In genomic region chr19:16441661-16442071, GRCh38 we compare ENCODE assay signal across 9 cellular contexts. TPM values are rescaled to one million over a fixed set of nuclear protein-coding genes. Genes with fewer than 3 reads are reported as not detected.
DNase-seq lines count a peak whose midpoint lies in the region; ATAC-seq and TF ChIP-seq lines count a peak whose summit lies in the region.
"Had no signal": no experiment of that assay in that cellular context is flagged by ENCODE, and none has a peak within 500 bp of the region (broad histone marks: within the 10 kb centered on the region; RNA-seq: fewer than 3 reads in every experiment).

No MANE protein-coding gene starts in this region.

- peaks cover 29% of the 10 kb centered on the region for H3K36me3 ChIP-seq in RWPE2 (ENCODE audit: low read depth)

- no peaks in the 10 kb centered on the region for H3K27me3 ChIP-seq in RWPE2 (ENCODE audit: insufficient read depth, poor library complexity, severe bottlenecking)

- ATAC-seq in RWPE2 (ENCODE audit: low read depth) (no peak), HG03354 (IDR thresholded peaks at IDR 0.05; ENCODE audit: poor library complexity, severe bottlenecking, unreplicated experiment) (no peak)
- ATAC-seq in stimulated activated naive CD8-positive, alpha-beta T cell treated with anti-CD3 and anti-CD28 coated beads, Interleukin-15, Interleukin-2, amounts not matched to agents 100 U/mL and 50 U/mL, for 24 hours = no peak

- peaks cover 9% of the 10 kb centered on the region for H3K36me3 Mint-ChIP-seq in activated naive CD4-positive, alpha-beta T cell treated with anti-CD3 and anti-CD28 coated beads for 36 hours (ENCODE audit: low read depth)

- H3K4me1 Mint-ChIP-seq in activated naive CD4-positive, alpha-beta T cell treated with anti-CD3 and anti-CD28 coated beads for 36 hours (ENCODE audit: low read depth) = peaks cover 24% of the 10 kb centered on the region

- H3K27ac Mint-ChIP-seq in activated naive CD4-positive, alpha-beta T cell treated with anti-CD3 and anti-CD28 coated beads for 36 hours = no peak overlapping the region

- H3K9me3 ChIP-seq in RWPE2 (ENCODE audit: severe bottlenecking) = no peaks in the 10 kb centered on the region

- peak; percentile 54 for DNase-seq in activated naive CD4-positive, alpha-beta T cell treated with anti-CD3 and anti-CD28 coated beads for 36 hours
- DNase-seq in activated naive CD4-positive, alpha-beta T cell treated with anti-CD3 and anti-CD28 coated beads, Interleukin-2, amount 50 U/mL, for 16 hours = no peak
- DNase-seq in RWPE2 (ENCODE audit: low spot score) (no peak), fibroblast of villous mesenchyme (ENCODE audit: low read depth) (peak; percentile 49), NCI-H1436 (lab: John Stamatoyannopoulos, UW) (no peak), glomerular visceral epithelial cell (ENCODE audit: extremely low spot score) (no peak)
- peak; percentile 50 for DNase-seq in stimulated activated naive CD8-positive, alpha-beta T cell treated with anti-CD3 and anti-CD28 coated beads, Interleukin-15, Interleukin-2, amounts not matched to agents 100 U/mL and 50 U/mL, for 24 hours
- DNase-seq: activated T-cell treated with anti-CD3 and anti-CD28 coated beads, Interleukin-2, amount 50 U/mL, for 4 hours had no signal

- no peaks in the 10 kb centered on the region for H3K9me3 Mint-ChIP-seq in activated naive CD4-positive, alpha-beta T cell treated with anti-CD3 and anti-CD28 coated beads for 36 hours
- H3K9me3 Mint-ChIP-seq: activated T-cell treated with anti-CD3 and anti-CD28 coated beads, Interleukin-2, amount 50 U/mL, for 4 hours had no signal

- peak; percentile 19 for TF ChIP-seq CTCF in RWPE2 (IDR thresholded peaks at IDR 0.05; ENCODE audit: poor library complexity, severe bottlenecking)
- peak; percentile 76 for TF ChIP-seq CTCF in fibroblast of villous mesenchyme (IDR thresholded peaks at IDR 0.05; ENCODE audit: insufficient read depth, low read depth, low read length)

- H3K27ac ChIP-seq in RWPE2 (ENCODE audit: poor library complexity, severe bottlenecking) = no peak overlapping the region

- H3K27me3 Mint-ChIP-seq in activated naive CD4-positive, alpha-beta T cell treated with anti-CD3 and anti-CD28 coated beads for 36 hours (ENCODE audit: low read depth) = no peaks in the 10 kb centered on the region

- H3K4me3 ChIP-seq in RWPE2 (ENCODE audit: severe bottlenecking) (no peak overlapping the region), fibroblast of villous mesenchyme (ENCODE audit: low read depth, low read length) (no peak overlapping the region)

- H3K4me1 ChIP-seq in RWPE2 (ENCODE audit: insufficient read depth, poor library complexity, severe bottlenecking) = no peaks in the 10 kb centered on the region

- no peak overlapping the region for H3K4me3 Mint-ChIP-seq in activated naive CD4-positive, alpha-beta T cell treated with anti-CD3 and anti-CD28 coated beads for 36 hours
- H3K4me3 Mint-ChIP-seq: activated T-cell treated with anti-CD3 and anti-CD28 coated beads, Interleukin-2, amount 50 U/mL, for 4 hours had no signal

- intact Hi-C loops in activated naive CD4-positive, alpha-beta T cell treated with anti-CD3 and anti-CD28 coated beads for 36 hours (cut with micrococcal nuclease) = no loop called here

- CTCF ChIA-PET in activated naive CD4-positive, alpha-beta T cell treated with anti-CD3 and anti-CD28 coated beads for 36 hours (lab: Charles Lee) = interaction anchor here (0.6 to 1.8 kb wide), 6 partner anchors 11 to 87 kb away, joined by 3 to 6 read pairs (median 4); no protein-coding TSS in a partner anchor

RNA-seq across cellular contexts. Expression of gene EPS15L1, which starts 30.1 kb away (rescaled TPM):
- total RNA-seq in activated naive CD4-positive, alpha-beta T cell treated with anti-CD3 and anti-CD28 coated beads for 36 hours = 10 to 100 TPM; 17.3 to 21.0 TPM
- total RNA-seq in fibroblast of villous mesenchyme = 16.1 and 18.6 TPM in 2 replicates

RNA-seq across cellular contexts. Expression of gene CALR3, which starts 54.3 kb away (rescaled TPM):
- total RNA-seq in activated naive CD4-positive, alpha-beta T cell treated with anti-CD3 and anti-CD28 coated beads for 36 hours = not detected
- total RNA-seq in fibroblast of villous mesenchyme = not detected in 2 replicates
- total RNA-seq: activated T-cell treated with anti-CD3 and anti-CD28 coated beads, Interleukin-2, amount 50 U/mL, for 4 hours had no signal

RNA-seq across cellular contexts. Expression of gene C19orf44, which starts 54.5 kb away (rescaled TPM):
- total RNA-seq in activated naive CD4-positive, alpha-beta T cell treated with anti-CD3 and anti-CD28 coated beads for 36 hours = 1 to 10 TPM; 2.1 to 2.6 TPM
- total RNA-seq in fibroblast of villous mesenchyme = 4.2 and 6.0 TPM in 2 replicates

Comparison
In these comparisons a context has a peak if more than half of its experiments do, and no peak if none do; other contexts are left out.
1. DNase-seq: peak in activated naive CD4-positive, alpha-beta T cell treated with anti-CD3 and anti-CD28 coated beads for 36 hours (single experiment), fibroblast of villous mesenchyme (single experiment) and stimulated activated naive CD8-positive, alpha-beta T cell treated with anti-CD3 and anti-CD28 coated beads, Interleukin-15, Interleukin-2, amounts not matched to agents 100 U/mL and 50 U/mL, for 24 hours (single experiment); none in activated naive CD4-positive, alpha-beta T cell treated with anti-CD3 and anti-CD28 coated beads, Interleukin-2, amount 50 U/mL, for 16 hours (single experiment), RWPE2 (single experiment), NCI-H1436 (single experiment) and glomerular visceral epithelial cell (single experiment).